18 cellular contexts compared by ENCODE assay signal in genomic region chr14:104584557-104584956, GRCh38. TPM values are rescaled to one million over a fixed set of nuclear protein-coding genes. Genes with fewer than 3 reads are reported as not detected.
A peak's percentile ranks its signal among the peaks of the same experiment; 100 is the strongest.
DNase-seq lines count a peak whose midpoint lies in the region; ATAC-seq, FAIRE-seq and TF ChIP-seq lines count a peak whose summit lies in the region.
"Had no signal": no experiment of that assay in that cellular context is flagged by ENCODE, and none has a peak within 500 bp of the region (broad histone marks: within the 10 kb centered on the region; RNA-seq: fewer than 3 reads in every experiment).

No MANE protein-coding gene starts in this region.

- H3K23ac ChIP-seq in neuronal stem cell (ENCODE audit: low read depth, low read length, poor library complexity): peak overlapping the region; percentile 31

- no peak for FAIRE-seq in K562 (lab: Jason Lieb, UNC)
- FAIRE-seq: GM19239, H1 had no signal

- H3K4me3 ChIP-seq in heart right ventricle: peak overlapping the region in 1 of 10 donors; percentile 6
- no peak overlapping the region for H3K4me3 ChIP-seq in K562
- no peak overlapping the region for H3K4me3 ChIP-seq in neuronal stem cell (ENCODE audit: low read length in 2 of 2)
- no peak overlapping the region for H3K4me3 ChIP-seq in ascending aorta
- no peak overlapping the region for H3K4me3 ChIP-seq in body of pancreas
- H3K4me3 ChIP-seq: BLaER1, HAP-1 had no signal

- H3K4me1 ChIP-seq in heart right ventricle (peaks cover 8 to 91% (median 43%) of the 10 kb centered on the region in 9 donors), K562 (replicated peaks in 1 of 2; ENCODE audit: control insufficient read depth in 2 of 2, insufficient read depth in 2 of 2, low read length in 2 of 2) (peaks cover 15 to 65% of the 10 kb centered on the region in 2 experiments), neuronal stem cell (ENCODE audit: control insufficient read depth in 2 of 2, insufficient read depth in 1 of 2, low read depth in 1 of 2, low read length in 2 of 2) (peaks cover 0 to 6% of the 10 kb centered on the region in 2 donors), ascending aorta (peaks cover 14 to 29% of the 10 kb centered on the region in 2 donors), body of pancreas (peaks cover 37% of the 10 kb centered on the region)
- H3K4me1 ChIP-seq: HAP-1 had no signal

- no peak overlapping the region for H4K8ac ChIP-seq in neuronal stem cell (ENCODE audit: low read depth, low read length)

- no peaks in the 10 kb centered on the region for H4K20me1 ChIP-seq in K562 (replicated peaks; ENCODE audit: control insufficient read depth, insufficient read depth, low read length)
- H4K20me1 ChIP-seq: BLaER1 had no signal

- ATAC-seq in heart right ventricle: no peak
- no peak for ATAC-seq in K562
- ATAC-seq in body of pancreas: no peak

- CTCF ChIA-PET in K562 (lab: Yijun Ruan, JAX; ENCODE audit: low intra/inter-chr PET ratio): no interaction called here

- H3K14ac ChIP-seq in neuronal stem cell (ENCODE audit: low read length): peak overlapping the region; percentile 63

- POLR2A ChIA-PET in K562 (lab: Yijun Ruan, JAX): no interaction called here

- H3K4me2 ChIP-seq in K562 (ENCODE audit: insufficient read depth, low read length) (no peak overlapping the region), neuronal stem cell (ENCODE audit: insufficient read depth, low read length, poor library complexity, severe bottlenecking) (no peak overlapping the region)
- H3K4me2 ChIP-seq: BLaER1 had no signal

- H2BK12ac ChIP-seq in neuronal stem cell (ENCODE audit: low read length): no peak overlapping the region

- DNase-seq in heart right ventricle: no peak
- no peak for DNase-seq in cardiac septum (ENCODE audit: low spot score)
- DNase-seq in NCI-H2227 (lab: John Stamatoyannopoulos, UW; ENCODE audit: unreplicated experiment): peak; percentile 25
- no peak for DNase-seq in K562 (ENCODE audit: extremely low read depth in 1 of 4, low spot score in 3 of 4)
- no peak for DNase-seq in neuronal stem cell (ENCODE audit: low spot score)
- DNase-seq in ascending aorta (ENCODE audit: low spot score in 2 of 2): no peak
- no peak for DNase-seq in body of pancreas
- DNase-seq: Caco-2; CD8-positive, alpha-beta memory T cell; DND-41; GDM1; HFFc6 had no signal

- in situ Hi-C loops in K562 (cut with MboI): no loop called here

- BruUV-seq in K562 (replicated peaks; lab: Mats Ljungman, UMichigan): no TSS peak

- peaks cover 0 to 18% (median 0%) of the 10 kb centered on the region in 9 donors for H3K36me3 ChIP-seq in heart right ventricle
- no peaks in the 10 kb centered on the region for H3K36me3 ChIP-seq in K562 (ENCODE audit: control insufficient read depth, insufficient read depth, low read length)
- no peaks in the 10 kb centered on the region for H3K36me3 ChIP-seq in neuronal stem cell (replicated peaks in 1 of 2; ENCODE audit: control insufficient read depth in 2 of 2, insufficient read depth in 2 of 2, low read length in 2 of 2)
- no peaks in the 10 kb centered on the region for H3K36me3 ChIP-seq in ascending aorta
- no peaks in the 10 kb centered on the region for H3K36me3 ChIP-seq in body of pancreas (replicated peaks in 1 of 2; ENCODE audit: insufficient read depth in 1 of 2, low read depth in 2 of 2)
- H3K36me3 ChIP-seq: BLaER1, HAP-1 had no signal

- TF ChIP-seq CTCF in heart right ventricle (IDR thresholded peaks at IDR 0.05) (no peak), K562 (IDR thresholded peaks at IDR 0.05 in 2 of 3, conservative IDR thresholded peaks at IDR 0.05 in 1 of 3; ENCODE audit: insufficient read depth in 2 of 3, low read depth in 1 of 3, low read length in 3 of 3) (no peak), ascending aorta (IDR thresholded peaks at IDR 0.05) (no peak), body of pancreas (IDR thresholded peaks at IDR 0.05) (no peak)

- H2BK120ac ChIP-seq in neuronal stem cell (ENCODE audit: low read depth, low read length): no peak overlapping the region

- H2BK15ac ChIP-seq in neuronal stem cell (ENCODE audit: low read length): peak overlapping the region; percentile 81

- H3K9ac ChIP-seq in K562 (ENCODE audit: insufficient read depth in 1 of 2, low read depth in 2 of 2, low read length in 2 of 2) (no peak overlapping the region), neuronal stem cell (ENCODE audit: low read depth, low read length, poor library complexity) (no peak overlapping the region)
- H3K9ac ChIP-seq: BLaER1 had no signal

- H3K9me3 ChIP-seq in heart right ventricle (no peaks in the 10 kb centered on the region), K562 (replicated peaks; ENCODE audit: control insufficient read depth, insufficient read depth, low read depth, low read length) (no peaks in the 10 kb centered on the region), neuronal stem cell (replicated peaks in 1 of 2; ENCODE audit: control insufficient read depth in 2 of 2, insufficient read depth in 1 of 2, low read depth in 1 of 2, low read length in 2 of 2) (peaks cover 0 to 2% of the 10 kb centered on the region in 2 donors), ascending aorta (no peaks in the 10 kb centered on the region), body of pancreas (no peaks in the 10 kb centered on the region)
- H3K9me3 ChIP-seq: BLaER1, Caco-2, HAP-1 had no signal

- peaks cover 2% of the 10 kb centered on the region for H3K79me1 ChIP-seq in neuronal stem cell (ENCODE audit: low read depth, low read length)

- no peak overlapping the region for H2BK5ac ChIP-seq in neuronal stem cell (ENCODE audit: low read length)

- H3K4ac ChIP-seq in neuronal stem cell (ENCODE audit: low read length): no peak overlapping the region

- intact Hi-C loops in heart right ventricle (cut with DNase I): loop anchor here in 3 of 10 donors (10.0 kb wide), 1 partner anchor 140 kb away; the partner anchor contains the start of gene ADSS1 (in 3 of the 3)
- intact Hi-C loops in cardiac septum (cut with DNase I): loop anchor here (5.0 to 10.0 kb wide), 2 partner anchors 140 to 497 kb away; partner anchors contain the start of genes ADSS1 and ASPG
- intact Hi-C loops in K562 (cut with micrococcal nuclease): no loop called here
- intact Hi-C loops in ascending aorta (cut with DNase I): no loop called here
- intact Hi-C loops in body of pancreas (cut with DNase I): no loop called here

- TF ChIP-seq POLR2A in K562 (conservative IDR thresholded peaks at IDR 0.05) (no peak), body of pancreas (IDR thresholded peaks at IDR 0.05) (no peak)

- peaks cover 0 to 18% (median 5%) of the 10 kb centered on the region in 7 donors for H3K27me3 ChIP-seq in heart right ventricle
- peaks cover 7 to 32% of the 10 kb centered on the region in 2 experiments; a peak in 3 of 5 replicates for H3K27me3 ChIP-seq in K562 (ENCODE audit: control insufficient read depth in 2 of 2, insufficient read depth in 2 of 2, low read length in 2 of 2)
- peaks cover 0 to 56% (median 0%) of the 10 kb centered on the region in 3 experiments for H3K27me3 ChIP-seq in neuronal stem cell (ENCODE audit: control insufficient read depth in 3 of 3, insufficient read depth in 3 of 3, low read depth in 1 of 3, low read length in 3 of 3)
- H3K27me3 ChIP-seq in ascending aorta: no peaks in the 10 kb centered on the region
- no peaks in the 10 kb centered on the region for H3K27me3 ChIP-seq in body of pancreas
- H3K27me3 ChIP-seq: BLaER1 had no signal

- peak overlapping the region; percentile 4 for H3K18ac ChIP-seq in neuronal stem cell (ENCODE audit: low read length)

- no peaks in the 10 kb centered on the region for H3K9me1 ChIP-seq in K562 (ENCODE audit: control insufficient read depth, insufficient read depth, low read length)

- no peak for TF ChIP-seq EP300 in K562 (IDR thresholded peaks at IDR 0.05; ENCODE audit: low read length)

- TF ChIP-seq RAD21 in K562 (CRISPR knock-in tag; conservative IDR thresholded peaks at IDR 0.05 in 1 of 2, IDR thresholded peaks at IDR 0.05 in 1 of 2): no peak

- peak overlapping the region; percentile 90 for H2AK5ac ChIP-seq in neuronal stem cell (ENCODE audit: low read depth, low read length)

- WGBS in heart right ventricle, 2 donors: 41 to 56% methylated on average over 10 of the region's 10 CpGs
- WGBS in K562 (ENCODE audit: insufficient coverage, low coverage, missing lambda C conversion rate): 5% methylated on average over 10 of the region's 10 CpGs
- WGBS in neuronal stem cell (ENCODE audit: extremely low coverage in 2 of 2, insufficient read length in 2 of 2, insufficient replicate concordance in 1 of 2), 2 donors: no CpG with 5 or more reads among the region's 10 CpGs
- 43 to 73% methylated on average over 1 to 10 of the region's 10 CpGs for WGBS in body of pancreas, 2 donors

- no peaks in the 10 kb centered on the region for H3K79me2 ChIP-seq in K562 (ENCODE audit: control insufficient read depth, insufficient read depth, low read length)

- H4K91ac ChIP-seq in neuronal stem cell (ENCODE audit: low read depth, low read length, poor library complexity): no peak overlapping the region

- H3K27ac ChIP-seq in heart right ventricle (peak overlapping the region; percentile 48 to 94 (median 74)), K562 (ENCODE audit: extremely low read depth, low read depth, low read length) (no peak overlapping the region), neuronal stem cell (replicated peaks; ENCODE audit: low read length) (no peak overlapping the region), ascending aorta (no peak overlapping the region), body of pancreas (no peak overlapping the region)
- H3K27ac ChIP-seq: BLaER1 had no signal

- no peak overlapping the region for H2AFZ ChIP-seq in K562 (ENCODE audit: low read depth, low read length)
- H2AFZ ChIP-seq in neuronal stem cell (ENCODE audit: low read length): no peak overlapping the region

RNA-seq across cellular contexts. Expression of gene C14orf180, which starts 5.0 kb away (rescaled TPM):
- total RNA-seq in heart right ventricle (100 to 1,000 TPM in 1 of 10 donors, 10 to 100 TPM in 9; 55.0 to 124 (median 75.1) TPM), cardiac septum (67.8 TPM), K562 (2014; rRNA removed) (not detected in 2 replicates), K562 (2014; rRNA removed; fragmentation: Illumina TruSeq; extraction: Trizol) (not detected in 2 replicates), K562 (2015; rRNA removed; fragmentation: Illumina TruSeq; extraction: Trizol) (not detected in 2 replicates), K562 (2021) (not detected in 2 replicates), ascending aorta (0.21 TPM), body of pancreas (10 to 100 TPM in 1 of 2 donors, not detected in 1; 19.4 TPM)
- polyA plus RNA-seq in heart right ventricle (100 to 1,000 TPM in 1 of 2 donors, 10 to 100 TPM in 1; 13.8 to 139 TPM), K562 (2011; rRNA removed) (not detected in 2 replicates), K562 (2014; fragmentation: Illumina TruSeq; extraction: Trizol) (not detected in 2 replicates), K562 (2014; fragmentation: Nextera tagmentation; extraction: Ambion mirVana) (not detected), K562 (2014; rRNA removed) (not detected in 2 replicates)
- not detected in 2 replicates for total RNA-seq in K562 (2011; cell fraction: chromatin; rRNA removed; ENCODE audit: low replicate concordance)
- not detected in 2 replicates for total RNA-seq in K562 (2011; cell fraction: nucleolus; rRNA removed)
- total RNA-seq in K562 (2011; cell fraction: nucleoplasm; rRNA removed): not detected in 2 replicates
- 0.04 TPM in 1 of 2 replicates, not detected in the other for polyA plus RNA-seq in K562 (2011; cell fraction: cytosol; rRNA removed)
- 0.20 TPM in 1 of 2 replicates, not detected in the other for polyA plus RNA-seq in K562 (2011; cell fraction: nucleus; rRNA removed)
- 0.10 and 0.11 TPM in 2 replicates for polyA plus RNA-seq in K562 (2012)
- polyA minus RNA-seq in K562 (2011; rRNA and poly(A)+ RNA removed): not detected in 2 replicates
- polyA minus RNA-seq in K562 (2011; cell fraction: cytosol; rRNA and poly(A)+ RNA removed): not detected in 2 replicates
- not detected in 2 replicates for polyA minus RNA-seq in K562 (2011; cell fraction: nucleus; rRNA and poly(A)+ RNA removed)
- polyA plus RNA-seq in neuronal stem cell (2013, experiment 1 of 2): not detected
- polyA plus RNA-seq in neuronal stem cell (2013, experiment 2 of 2): not detected
- total RNA-seq: A673; Caco-2; CD8-positive, alpha-beta memory T cell; H1; HFFc6; HT1080 had no signal
- polyA plus RNA-seq: CD8-positive, alpha-beta memory T cell; H1 had no signal

RNA-seq across cellular contexts. Expression of gene TMEM179, which starts 20.0 kb away (rescaled TPM):
- total RNA-seq in heart right ventricle: 1 to 10 TPM in 1 of 10 donors, under 1 TPM in 4, not detected in 5; 0.34 to 1.0 (median 0.42) TPM
- polyA plus RNA-seq in heart right ventricle: under 1 TPM; 0.17 to 0.22 TPM
- 0.89 TPM for total RNA-seq in cardiac septum
- total RNA-seq in K562 (2011; cell fraction: chromatin; rRNA removed; ENCODE audit: low replicate concordance): 0.19 TPM in 1 of 2 replicates, not detected in the other
- not detected in 2 replicates for total RNA-seq in K562 (2011; cell fraction: nucleolus; rRNA removed)
- total RNA-seq in K562 (2011; cell fraction: nucleoplasm; rRNA removed): not detected in 2 replicates
- total RNA-seq in K562 (2014; rRNA removed): not detected in 2 replicates
- not detected in 2 replicates for total RNA-seq in K562 (2014; rRNA removed; fragmentation: Illumina TruSeq; extraction: Trizol)
- not detected in 2 replicates for total RNA-seq in K562 (2015; rRNA removed; fragmentation: Illumina TruSeq; extraction: Trizol)
- not detected in 2 replicates for total RNA-seq in K562 (2021)
- polyA plus RNA-seq in K562 (2011; rRNA removed): not detected in 2 replicates
- 0.18 TPM in 1 of 2 replicates, not detected in the other for polyA plus RNA-seq in K562 (2011; cell fraction: cytosol; rRNA removed)
- polyA plus RNA-seq in K562 (2011; cell fraction: nucleus; rRNA removed): 0.18 TPM in 1 of 2 replicates, not detected in the other
- 0.05 and 0.18 TPM in 2 replicates for polyA plus RNA-seq in K562 (2012)
- polyA plus RNA-seq in K562 (2014; fragmentation: Illumina TruSeq; extraction: Trizol): not detected in 2 replicates
- polyA plus RNA-seq in K562 (2014; fragmentation: Nextera tagmentation; extraction: Ambion mirVana): not detected
- polyA plus RNA-seq in K562 (2014; rRNA removed): not detected in 2 replicates
- 1.1 TPM in 1 of 2 replicates, not detected in the other for polyA minus RNA-seq in K562 (2011; rRNA and poly(A)+ RNA removed)
- not detected in 2 replicates for polyA minus RNA-seq in K562 (2011; cell fraction: cytosol; rRNA and poly(A)+ RNA removed)
- not detected in 2 replicates for polyA minus RNA-seq in K562 (2011; cell fraction: nucleus; rRNA and poly(A)+ RNA removed)
- polyA plus RNA-seq in neuronal stem cell (2013, experiment 1 of 2): 3.0 TPM
- 2.8 TPM for polyA plus RNA-seq in neuronal stem cell (2013, experiment 2 of 2)
- total RNA-seq in ascending aorta: not detected
- total RNA-seq in body of pancreas: 1 to 10 TPM; 2.6 to 9.6 TPM
- total RNA-seq: Caco-2, HFFc6 had no signal
- polyA plus RNA-seq: CD8-positive, alpha-beta memory T cell had no signal

Comparison
In these comparisons a context has a peak if more than half of its experiments do, and no peak if none do; other contexts are left out.
1. H3K27ac ChIP-seq: peak in heart right ventricle (10 of 10); none in K562 (single experiment), neuronal stem cell (single experiment), ascending aorta (0 of 2) and body of pancreas (0 of 4).